In genomic region chr19:49554701-49555181, GRCh38 we compare ENCODE assay signal across 11 cellular contexts. TPM values are rescaled to one million over a fixed set of nuclear protein-coding genes. Genes with fewer than 3 reads are reported as not detected.
A peak's percentile ranks its signal among the peaks of the same experiment; 100 is the strongest.
DNase-seq lines count a peak whose midpoint lies in the region; ATAC-seq lines count a peak whose summit lies in the region.
"Had no signal": no experiment of that assay in that cellular context is flagged by ENCODE, and none has a peak within 500 bp of the region (broad histone marks: within the 10 kb centered on the region; RNA-seq: fewer than 3 reads in every experiment).

No MANE protein-coding gene starts in this region.

- no peaks in the 10 kb centered on the region for H3K9me3 ChIP-seq in BLaER1 treated with 17β-estradiol and CSF1 and Interleukin-3, amounts not matched to agents 10 nM and 100 nM (replicated peaks in 1 of 11)

- no peaks in the 10 kb centered on the region for H3K27me3 Mint-ChIP-seq in natural killer cell treated with Interleukin-12 subunit alpha and Interleukin-12 subunit beta and Interleukin-15 and Interleukin-18, amount 100 ng/mL, for 72 hours

- peaks cover 58 to 91% (median 74%) of the 10 kb centered on the region in 11 experiments for H3K36me3 ChIP-seq in BLaER1 treated with 17β-estradiol and CSF1 and Interleukin-3, amounts not matched to agents 10 nM and 100 nM

- peak overlapping the region; percentile 86 to 87 for H3K27ac Mint-ChIP-seq in natural killer cell treated with Interleukin-12 subunit alpha and Interleukin-12 subunit beta and Interleukin-15 and Interleukin-18, amount 100 ng/mL, for 72 hours

- peak overlapping the region in 6 of 11 experiments; percentile 10 to 49 (median 32); a peak in 6 of 22 replicates for H3K9ac ChIP-seq in BLaER1 treated with 17β-estradiol and CSF1 and Interleukin-3, amounts not matched to agents 10 nM and 100 nM

- no peaks in the 10 kb centered on the region for H3K27me3 ChIP-seq in BLaER1 treated with 17β-estradiol and CSF1 and Interleukin-3, amounts not matched to agents 10 nM and 100 nM

- peaks cover 0 to 57% (median 13%) of the 10 kb centered on the region in 11 experiments; a peak in 16 of 22 replicates for H4K20me1 ChIP-seq in BLaER1 treated with 17β-estradiol and CSF1 and Interleukin-3, amounts not matched to agents 10 nM and 100 nM

- ATAC-seq in natural killer cell treated with Interleukin-12 subunit alpha and Interleukin-12 subunit beta and Interleukin-15 and Interleukin-18, amount 100 ng/mL, for 72 hours: peak; percentile 63
- ATAC-seq in GM18907 (IDR thresholded peaks at IDR 0.05; ENCODE audit: unreplicated experiment): no peak

- peaks cover 9% of the 10 kb centered on the region for H3K36me3 Mint-ChIP-seq in natural killer cell treated with Interleukin-12 subunit alpha and Interleukin-12 subunit beta and Interleukin-15 and Interleukin-18, amount 100 ng/mL, for 72 hours

- H3K9me3 Mint-ChIP-seq in natural killer cell treated with Interleukin-12 subunit alpha and Interleukin-12 subunit beta and Interleukin-15 and Interleukin-18, amount 100 ng/mL, for 72 hours: no peaks in the 10 kb centered on the region

- peaks cover 20 to 27% of the 10 kb centered on the region in 2 donors for H3K4me1 Mint-ChIP-seq in natural killer cell treated with Interleukin-12 subunit alpha and Interleukin-12 subunit beta and Interleukin-15 and Interleukin-18, amount 100 ng/mL, for 72 hours (ENCODE audit: low read depth in 2 of 2)

- peaks cover 27 to 53% (median 38%) of the 10 kb centered on the region in 10 experiments for H3K4me1 ChIP-seq in BLaER1 treated with 17β-estradiol and CSF1 and Interleukin-3, amounts not matched to agents 10 nM and 100 nM

- peak overlapping the region; percentile 90 for H3K4me3 Mint-ChIP-seq in natural killer cell treated with Interleukin-12 subunit alpha and Interleukin-12 subunit beta and Interleukin-15 and Interleukin-18, amount 100 ng/mL, for 72 hours
- H3K4me3 Mint-ChIP-seq: CD14-positive monocyte had no signal

- DNase-seq in activated CD4-positive, alpha-beta T cell treated with anti-CD3 and anti-CD28 coated beads for 48 hours: peak; percentile 57
- DNase-seq in effector CD8-positive, alpha-beta T cell (lab: John Stamatoyannopoulos, UW): peak; percentile 20
- DNase-seq in natural killer cell treated with Interleukin-12 subunit alpha and Interleukin-12 subunit beta and Interleukin-15 and Interleukin-18, amount 100 ng/mL, for 72 hours (ENCODE audit: low spot score): no peak
- DNase-seq in NCI-H187 treated with DMSO at 0.1 percent for 48 hours (lab: John Stamatoyannopoulos, UW) (no peak), NCI-H2171 treated with DMSO at 0.1 percent for 48 hours (lab: John Stamatoyannopoulos, UW) (no peak), SK-N-DZ (ENCODE audit: low spot score) (no peak)
- DNase-seq: activated CD4-positive, CD25-positive, alpha-beta regulatory T cell treated with anti-CD3 and anti-CD28 coated beads, Interleukin-2, amount 50 U/mL, for 72 hours; NCI-H226 had no signal

- peak overlapping the region in 9 of 11 experiments; percentile 37 to 69 (median 56); a peak in 18 of 22 replicates for H3K27ac ChIP-seq in BLaER1 treated with 17β-estradiol and CSF1 and Interleukin-3, amounts not matched to agents 10 nM and 100 nM

- no peak overlapping the region for H3K4me3 ChIP-seq in BLaER1 treated with 17β-estradiol and CSF1 and Interleukin-3, amounts not matched to agents 10 nM and 100 nM

- H3K4me2 ChIP-seq in BLaER1 treated with 17β-estradiol and CSF1 and Interleukin-3, amounts not matched to agents 10 nM and 100 nM: peak overlapping the region; percentile 48 to 78 (median 68)

RNA-seq across cellular contexts. Expression of gene NOSIP, which starts 25.6 kb away (rescaled TPM):
- 10 to 100 TPM; 70.6 to 75.2 TPM for total RNA-seq in natural killer cell treated with Interleukin-12 subunit alpha and Interleukin-12 subunit beta and Interleukin-15 and Interleukin-18, amount 100 ng/mL, for 72 hours
- 86.0 and 94.2 TPM in 2 replicates for polyA plus RNA-seq in SK-N-DZ (2014; cell fraction: cytosol; rRNA removed)
- 62.2 and 63.6 TPM in 2 replicates for polyA plus RNA-seq in SK-N-DZ (2014; cell fraction: nucleus; rRNA removed)

RNA-seq across cellular contexts. Expression of gene PRRG2, which starts 26.4 kb away (rescaled TPM):
- 1 to 10 TPM in 1 of 2 donors, under 1 TPM in 1; 0.81 to 1.5 TPM for total RNA-seq in natural killer cell treated with Interleukin-12 subunit alpha and Interleukin-12 subunit beta and Interleukin-15 and Interleukin-18, amount 100 ng/mL, for 72 hours
- 0.31 and 0.67 TPM in 2 replicates for polyA plus RNA-seq in SK-N-DZ (2014; cell fraction: cytosol; rRNA removed)
- 0.67 TPM in 1 of 2 replicates, not detected in the other for polyA plus RNA-seq in SK-N-DZ (2014; cell fraction: nucleus; rRNA removed)
- polyA plus RNA-seq: CD14-positive monocyte had no signal

RNA-seq across cellular contexts. Expression of gene RCN3, which starts 26.9 kb away (rescaled TPM):
- 1 to 10 TPM; 1.6 to 2.0 TPM for total RNA-seq in natural killer cell treated with Interleukin-12 subunit alpha and Interleukin-12 subunit beta and Interleukin-15 and Interleukin-18, amount 100 ng/mL, for 72 hours
- polyA plus RNA-seq in SK-N-DZ (2014; cell fraction: cytosol; rRNA removed): 6.9 and 16.4 TPM in 2 replicates
- polyA plus RNA-seq in SK-N-DZ (2014; cell fraction: nucleus; rRNA removed): 7.5 and 25.5 TPM in 2 replicates
- polyA plus RNA-seq: CD14-positive monocyte had no signal

RNA-seq across cellular contexts. Expression of gene PRR12, which starts 36.2 kb away (rescaled TPM):
- 10 to 100 TPM; 29.7 to 45.7 TPM for total RNA-seq in natural killer cell treated with Interleukin-12 subunit alpha and Interleukin-12 subunit beta and Interleukin-15 and Interleukin-18, amount 100 ng/mL, for 72 hours
- 1.3 and 2.3 TPM in 2 replicates for polyA plus RNA-seq in SK-N-DZ (2014; cell fraction: cytosol; rRNA removed)
- 2.0 and 3.1 TPM in 2 replicates for polyA plus RNA-seq in SK-N-DZ (2014; cell fraction: nucleus; rRNA removed)

RNA-seq across cellular contexts. Expression of gene FCGRT, which starts 42.3 kb away (rescaled TPM):
- total RNA-seq in natural killer cell treated with Interleukin-12 subunit alpha and Interleukin-12 subunit beta and Interleukin-15 and Interleukin-18, amount 100 ng/mL, for 72 hours: 1 to 10 TPM; 1.6 to 3.0 TPM
- polyA plus RNA-seq in SK-N-DZ (2014; cell fraction: cytosol; rRNA removed): 6.2 and 10.0 TPM in 2 replicates
- 12.9 and 20.4 TPM in 2 replicates for polyA plus RNA-seq in SK-N-DZ (2014; cell fraction: nucleus; rRNA removed)

Comparison
In these comparisons a context has a peak if more than half of its experiments do, and no peak if none do; other contexts are left out.
1. DNase-seq: peak in activated CD4-positive, alpha-beta T cell treated with anti-CD3 and anti-CD28 coated beads for 48 hours (single experiment) and effector CD8-positive, alpha-beta T cell (single experiment); none in natural killer cell treated with Interleukin-12 subunit alpha and Interleukin-12 subunit beta and Interleukin-15 and Interleukin-18, amount 100 ng/mL, for 72 hours (single experiment), NCI-H187 treated with DMSO at 0.1 percent for 48 hours (single experiment), NCI-H2171 treated with DMSO at 0.1 percent for 48 hours (single experiment) and SK-N-DZ (single experiment).